ENCODE assay signal across 27 cellular contexts in genomic region chrX:10855845-10856244, GRCh38.
"Had no signal": no experiment of that assay in that cellular context is flagged by ENCODE, and none has a peak within 500 bp of the region (broad histone marks: within the 10 kb centered on the region; RNA-seq: fewer than 3 reads in every experiment).

No MANE protein-coding gene starts in this region.

- H3K36me3 ChIP-seq: esophagus muscularis mucosa, ovary, prostate gland, uterus, WERI-Rb-1 had no signal

- H3K9me3 ChIP-seq: esophagus muscularis mucosa, prostate gland, uterus had no signal

- H3K27ac ChIP-seq: esophagus muscularis mucosa, ovary, prostate gland, uterus, WERI-Rb-1 had no signal

- FAIRE-seq: colon, islet of Langerhans, small intestine, TTC549 had no signal

- ATAC-seq: activated CD4-positive, CD25-positive, alpha-beta regulatory T cell treated with anti-CD3 and anti-CD28 coated beads, Interleukin-2, amount 50 U/mL, for 24 hours; activated T-cell treated with anti-CD3 and anti-CD28 coated beads, Interleukin-2, amount 50 U/mL, for 4 hours; activated T-helper 17 cell treated with anti-CD3 and anti-CD28 coated beads, Interleukin-2, amount 50 U/mL, for 72 hours; sciatic nerve; stimulated activated effector memory CD8-positive, alpha-beta T cell treated with anti-CD3 and anti-CD28 coated beads, Interleukin-12 subunit alpha, Interleukin-12 subunit beta, amount 100 ng/mL, for 72 hours had no signal

- DNase-seq: activated CD4-positive, alpha-beta memory T cell treated with anti-CD3 and anti-CD28 coated beads, Interleukin-2, amount 10 ng/mL, durations not matched to agents 7 days and 5 days; activated CD4-positive, alpha-beta T cell treated with anti-CD3 and anti-CD28 coated beads, Interleukin-2, amount 10 ng/mL, durations not matched to agents 24 days and 14 days; activated CD8-positive, alpha-beta memory T cell treated with anti-CD3 and anti-CD28 coated beads, Interleukin-2, amount 50 U/mL, for 48 hours; activated gamma-delta T cell treated with Interleukin-2 at 50 U/mL for 16 hours; activated naive CD4-positive, alpha-beta T cell treated with anti-CD3 and anti-CD28 coated beads, Interleukin-2, amount 50 U/mL, for 16 hours; activated T-cell treated with anti-CD3 and anti-CD28 coated beads, Interleukin-2, amount 50 U/mL, for 4 hours; amniotic stem cell; dermis blood vessel endothelial cell; effector CD4-positive, alpha-beta T cell; foreskin melanocyte; naive B cell; ovary; retina; small intestine; stimulated activated CD4-positive, alpha-beta T cell treated with anti-CD3 and anti-CD28 coated beads, Interleukin-4, amount 100 ng/mL, for 24 hours; T-helper 9 cell; uterus; WERI-Rb-1 had no signal

- H3K4me1 ChIP-seq: esophagus muscularis mucosa, prostate gland, uterus had no signal

- H3K27me3 ChIP-seq: esophagus muscularis mucosa, ovary, uterus had no signal

- H3K4me3 ChIP-seq: esophagus muscularis mucosa, ovary, prostate gland, uterus had no signal
